ENCODE assay signal across 8 cellular contexts in genomic region chr19:39430675-39431593, GRCh38. TPM values are rescaled to one million over a fixed set of nuclear protein-coding genes. Genes with fewer than 3 reads are reported as not detected.
DNase-seq lines count a peak whose midpoint lies in the region; ATAC-seq, FAIRE-seq and TF ChIP-seq lines count a peak whose summit lies in the region.

No MANE protein-coding gene starts in this region.

- FAIRE-seq in H54 (lab: Jason Lieb, UNC) (peak; percentile 81), RCC 7860 (lab: Jason Lieb, UNC) (peak; percentile 71)

- no peak overlapping the region for H3K4me3 ChIP-seq in iPS-18a (ENCODE audit: low read length)

- H3K4me1 Mint-ChIP-seq in activated T-helper 17 cell treated with anti-CD3 and anti-CD28 coated beads, Interleukin-2, amount 50 U/mL, for 72 hours, result peaks cover 29% of the 10 kb centered on the region

- peaks cover 13% of the 10 kb centered on the region for H3K4me1 ChIP-seq in iPS-18a (ENCODE audit: control insufficient read depth, low read depth, low read length)

- H3K27ac Mint-ChIP-seq in activated T-helper 17 cell treated with anti-CD3 and anti-CD28 coated beads, Interleukin-2, amount 50 U/mL, for 72 hours, result peak overlapping the region; percentile 100

- peak overlapping the region; percentile 100 for H3K4me3 Mint-ChIP-seq in activated T-helper 17 cell treated with anti-CD3 and anti-CD28 coated beads, Interleukin-2, amount 50 U/mL, for 72 hours

- peaks cover 29% of the 10 kb centered on the region for H3K36me3 ChIP-seq in iPS-18a (ENCODE audit: control insufficient read depth, low read depth, low read length)

- TF ChIP-seq CTCF in C4-2B (conservative IDR thresholded peaks at IDR 0.05), result no peak

- no peaks in the 10 kb centered on the region for H3K27me3 ChIP-seq in iPS-18a (ENCODE audit: control insufficient read depth, insufficient read depth, low read length)

- H3K9ac ChIP-seq in iPS-18a (ENCODE audit: low read length), result no peak overlapping the region

- no peaks in the 10 kb centered on the region for H3K27me3 Mint-ChIP-seq in activated T-helper 17 cell treated with anti-CD3 and anti-CD28 coated beads, Interleukin-2, amount 50 U/mL, for 72 hours

- H3K27ac ChIP-seq in C4-2B (peak overlapping the region; percentile 87), iPS-18a (ENCODE audit: low read length) (peak overlapping the region; percentile 2)

- peak; percentile 86 for ATAC-seq in activated T-helper 17 cell treated with anti-CD3 and anti-CD28 coated beads, Interleukin-2, amount 50 U/mL, for 72 hours (replicated peaks)

- DNase-seq in H54 (ENCODE audit: insufficient read length, low spot score), result peak; percentile 85
- DNase-seq in RCC 7860 (ENCODE audit: low spot score), result peak; percentile 86
- peak; percentile 76 for DNase-seq in stimulated activated CD4-positive, alpha-beta T cell treated with anti-CD3 and anti-CD28 coated beads, Interleukin-4, amount 100 ng/mL, for 24 hours
- DNase-seq in NK-92 treated with Interleukin-12 subunit alpha and Interleukin-12 subunit beta, amount 100 ng/mL, for 24 hours (lab: John Stamatoyannopoulos, UW), result no peak
- DNase-seq in Ammon's horn (ENCODE audit: low spot score), result no peak

- peak; percentile 37; the same call in 1 of the 2 replicates for TF ChIP-seq POLR2A in H54 (IDR thresholded peaks at IDR 0.05; ENCODE audit: low read depth, low read length)

- no peaks in the 10 kb centered on the region for H3K9me3 ChIP-seq in iPS-18a (ENCODE audit: control insufficient read depth, low read depth, low read length)

- no peaks in the 10 kb centered on the region for H3K9me3 Mint-ChIP-seq in activated T-helper 17 cell treated with anti-CD3 and anti-CD28 coated beads, Interleukin-2, amount 50 U/mL, for 72 hours

- H3K36me3 Mint-ChIP-seq in activated T-helper 17 cell treated with anti-CD3 and anti-CD28 coated beads, Interleukin-2, amount 50 U/mL, for 72 hours (ENCODE audit: low read depth), result peaks cover 54% of the 10 kb centered on the region

RNA-seq across cellular contexts. Expression of gene RPS16, which starts 4.8 kb away (rescaled TPM):
- 1,000 to 10,000 TPM; 2,984 to 3,090 TPM for total RNA-seq in activated T-helper 17 cell treated with anti-CD3 and anti-CD28 coated beads, Interleukin-2, amount 50 U/mL, for 72 hours

RNA-seq across cellular contexts. Expression of gene SUPT5H, which starts 14.4 kb away (rescaled TPM):
- total RNA-seq in activated T-helper 17 cell treated with anti-CD3 and anti-CD28 coated beads, Interleukin-2, amount 50 U/mL, for 72 hours, result 100 to 1,000 TPM; 182 to 239 TPM

RNA-seq across cellular contexts. Expression of gene PLEKHG2, which starts 18.5 kb away (rescaled TPM):
- total RNA-seq in activated T-helper 17 cell treated with anti-CD3 and anti-CD28 coated beads, Interleukin-2, amount 50 U/mL, for 72 hours, result 10 to 100 TPM; 51.2 to 69.4 TPM

RNA-seq across cellular contexts. Expression of gene ZFP36, which starts 24.3 kb away (rescaled TPM):
- total RNA-seq in activated T-helper 17 cell treated with anti-CD3 and anti-CD28 coated beads, Interleukin-2, amount 50 U/mL, for 72 hours, result 100 to 1,000 TPM in 1 of 2 donors, 10 to 100 TPM in 1; 67.4 to 265 TPM

RNA-seq across cellular contexts. Expression of gene MED29, which starts 39.8 kb away (rescaled TPM):
- 10 to 100 TPM; 24.6 to 27.7 TPM for total RNA-seq in activated T-helper 17 cell treated with anti-CD3 and anti-CD28 coated beads, Interleukin-2, amount 50 U/mL, for 72 hours

Comparison
In these comparisons a context has a peak if more than half of its experiments do, and no peak if none do; other contexts are left out.
1. DNase-seq: peak in H54 (single experiment), RCC 7860 (single experiment) and stimulated activated CD4-positive, alpha-beta T cell treated with anti-CD3 and anti-CD28 coated beads, Interleukin-4, amount 100 ng/mL, for 24 hours (single experiment); none in NK-92 treated with Interleukin-12 subunit alpha and Interleukin-12 subunit beta, amount 100 ng/mL, for 24 hours (single experiment) and Ammon's horn (single experiment).